Comparison of ENCODE assay signal across 13 cellular contexts in the genomic region with DNA sequence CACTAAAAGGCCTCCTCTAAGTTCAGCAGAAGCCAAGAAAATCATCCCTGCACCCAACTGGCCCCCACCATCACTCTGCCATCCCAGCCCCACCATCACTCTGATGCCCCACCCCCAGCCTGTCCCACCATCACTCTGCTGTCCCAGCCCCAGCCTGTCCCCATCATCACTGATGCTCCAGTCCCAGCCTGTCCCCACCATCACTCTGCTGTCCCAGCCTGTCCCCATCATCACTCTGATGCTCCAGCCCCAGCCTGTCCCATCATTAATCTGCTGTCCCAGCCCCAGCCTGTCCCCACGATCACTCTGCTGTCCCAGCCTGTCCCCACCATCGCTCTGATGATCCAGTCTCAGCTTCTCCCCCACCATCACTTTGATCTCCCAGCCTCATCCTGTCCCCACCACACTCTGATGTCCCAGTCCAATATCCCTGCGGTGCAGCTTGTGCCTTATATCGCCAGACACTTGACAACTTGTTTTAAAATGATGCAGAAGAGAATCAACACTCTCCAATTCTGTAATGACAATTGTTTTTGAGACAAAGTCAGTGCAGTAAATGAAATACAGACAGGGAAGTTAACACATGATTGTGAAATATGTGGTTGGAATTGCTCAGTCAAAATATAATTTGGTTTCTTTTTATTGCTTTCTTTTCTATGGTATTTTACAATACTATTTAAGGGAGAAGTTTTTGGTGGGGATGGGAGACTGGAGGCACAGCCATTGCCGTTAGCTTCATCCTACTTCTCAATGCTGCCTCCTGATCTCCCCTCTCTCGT.
A peak's percentile ranks its signal among the peaks of the same experiment; 100 is the strongest.
DNase-seq lines count a peak whose midpoint lies in the region; ATAC-seq and TF ChIP-seq lines count a peak whose summit lies in the region.
"Had no signal": no experiment of that assay in that cellular context is flagged by ENCODE, and none has a peak within 500 bp of the region (broad histone marks: within the 10 kb centered on the region; RNA-seq: fewer than 3 reads in every experiment).

No MANE protein-coding gene starts in this region.

- no peak for DNase-seq in activated CD8-positive, alpha-beta memory T cell treated with anti-CD3 and anti-CD28 coated beads, Interleukin-2, amount 10 ng/mL, durations not matched to agents 7 days and 5 days
- DNase-seq in activated CD8-positive, alpha-beta memory T cell treated with anti-CD3 and anti-CD28 coated beads, Interleukin-2, amount 50 U/mL, for 4 hours, result no peak
- DNase-seq in PC-9 (no peak), spleen (peak; percentile 67), activated gamma-delta T cell treated with Interleukin-2 at 50 U/mL for 16 hours (no peak), Calu3 (no peak), COR-L47 (lab: John Stamatoyannopoulos, UW) (no peak)
- DNase-seq in effector memory CD8-positive, alpha-beta T cell, result no peak
- DNase-seq: activated CD4-positive, alpha-beta T cell treated with anti-CD3 and anti-CD28 coated beads for 4 hours; foreskin keratinocyte; NCI-H446; SJCRH30 had no signal

- intact Hi-C loops in PC-9 (cut with micrococcal nuclease; ENCODE audit: unreplicated experiment), result no loop called here
- intact Hi-C loops in spleen (cut with DNase I; ENCODE audit: low total_unique reads), result no loop called here
- intact Hi-C loops in Calu3 (cut with micrococcal nuclease; ENCODE audit: unreplicated experiment), result no loop called here

- H3K4me2 ChIP-seq in PC-9, result peak overlapping the region; percentile 3; the same call in 1 of the 2 replicates

- H3K27me3 ChIP-seq in PC-9 (ENCODE audit: insufficient read depth, low read depth) (no peaks in the 10 kb centered on the region), spleen (replicated peaks in 1 of 7) (no peaks in the 10 kb centered on the region)
- H3K27me3 ChIP-seq: foreskin keratinocyte, SJCRH30 had no signal

- peaks cover 17% of the 10 kb centered on the region for H3K4me1 ChIP-seq in PC-9 (replicated peaks; ENCODE audit: insufficient read depth)
- H3K4me1 ChIP-seq in spleen, result peaks cover 0 to 50% (median 14%) of the 10 kb centered on the region in 6 donors
- H3K4me1 ChIP-seq: foreskin keratinocyte, SJCRH30 had no signal

- POLR2A ChIA-PET in PC-9 (lab: Charles Lee; ENCODE audit: unreplicated experiment), result no interaction called here

- peaks cover 42% of the 10 kb centered on the region for H3K4me1 Mint-ChIP-seq in activated CD8-positive, alpha-beta memory T cell treated with anti-CD3 and anti-CD28 coated beads, Interleukin-2, amount 10 ng/mL, durations not matched to agents 7 days and 5 days
- peaks cover 38 to 61% of the 10 kb centered on the region in 2 donors for H3K4me1 Mint-ChIP-seq in effector memory CD8-positive, alpha-beta T cell (ENCODE audit: low read depth in 2 of 2)
- H3K4me1 Mint-ChIP-seq in Calu3 (ENCODE audit: low read depth, unreplicated experiment), result peaks cover 9% of the 10 kb centered on the region

- no peak overlapping the region for H3K4me3 ChIP-seq in PC-9
- H3K4me3 ChIP-seq in spleen, result peak overlapping the region in 1 of 8 donors; percentile 24
- H3K4me3 ChIP-seq: SJCRH30 had no signal

- H3K36me3 ChIP-seq in PC-9 (ENCODE audit: low read depth), result no peaks in the 10 kb centered on the region
- no peaks in the 10 kb centered on the region for H3K36me3 ChIP-seq in spleen
- H3K36me3 ChIP-seq: SJCRH30 had no signal

- WGBS in spleen, 5 donors, result 48 to 79% (median 56%) methylated on average over 6 of the region's 6 CpGs

- H2AFZ ChIP-seq in PC-9, result peak overlapping the region; percentile 10

- TF ChIP-seq POLR2A in spleen (IDR thresholded peaks at IDR 0.05), result no peak

- H3F3A ChIP-seq in PC-9 (ENCODE audit: insufficient read depth, low read depth), result peaks cover 8% of the 10 kb centered on the region; the same call in 1 of the 2 replicates

- ATAC-seq in activated CD8-positive, alpha-beta memory T cell treated with anti-CD3 and anti-CD28 coated beads, Interleukin-2, amount 10 ng/mL, durations not matched to agents 7 days and 5 days, result no peak
- peak; percentile 51 for ATAC-seq in effector memory CD8-positive, alpha-beta T cell (replicated peaks)
- ATAC-seq: foreskin keratinocyte, left lobe of liver had no signal

- peak overlapping the region; percentile 54 for H3K27ac Mint-ChIP-seq in activated CD8-positive, alpha-beta memory T cell treated with anti-CD3 and anti-CD28 coated beads, Interleukin-2, amount 10 ng/mL, durations not matched to agents 7 days and 5 days
- peak overlapping the region; percentile 72 to 83 for H3K27ac Mint-ChIP-seq in effector memory CD8-positive, alpha-beta T cell
- H3K27ac Mint-ChIP-seq in Calu3 (ENCODE audit: unreplicated experiment), result no peak overlapping the region

- H3K4me3 Mint-ChIP-seq in activated CD8-positive, alpha-beta memory T cell treated with anti-CD3 and anti-CD28 coated beads, Interleukin-2, amount 10 ng/mL, durations not matched to agents 7 days and 5 days, result no peak overlapping the region
- H3K4me3 Mint-ChIP-seq in effector memory CD8-positive, alpha-beta T cell, result peak overlapping the region; percentile 9 to 24
- no peak overlapping the region for H3K4me3 Mint-ChIP-seq in Calu3 (ENCODE audit: low read depth, unreplicated experiment)

- H3K27me3 Mint-ChIP-seq in activated CD8-positive, alpha-beta memory T cell treated with anti-CD3 and anti-CD28 coated beads, Interleukin-2, amount 10 ng/mL, durations not matched to agents 7 days and 5 days, result no peaks in the 10 kb centered on the region
- H3K27me3 Mint-ChIP-seq in effector memory CD8-positive, alpha-beta T cell, result no peaks in the 10 kb centered on the region
- H3K27me3 Mint-ChIP-seq in Calu3 (ENCODE audit: unreplicated experiment), result no peaks in the 10 kb centered on the region

- H3K9me2 ChIP-seq in PC-9 (ENCODE audit: insufficient read depth), result no peaks in the 10 kb centered on the region

- H3K27ac ChIP-seq in PC-9 (no peak overlapping the region), spleen (peak overlapping the region in 7 of 8 donors; percentile 29 to 88 (median 72))
- H3K27ac ChIP-seq: foreskin keratinocyte, SJCRH30 had no signal

- no peaks in the 10 kb centered on the region for H4K20me1 ChIP-seq in PC-9 (ENCODE audit: insufficient read depth)

- no peaks in the 10 kb centered on the region for H3K9me3 Mint-ChIP-seq in activated CD8-positive, alpha-beta memory T cell treated with anti-CD3 and anti-CD28 coated beads, Interleukin-2, amount 10 ng/mL, durations not matched to agents 7 days and 5 days (ENCODE audit: low read depth)
- H3K9me3 Mint-ChIP-seq in effector memory CD8-positive, alpha-beta T cell, result no peaks in the 10 kb centered on the region
- H3K9me3 Mint-ChIP-seq in Calu3 (ENCODE audit: low read depth, unreplicated experiment), result no peaks in the 10 kb centered on the region

- BruUV-seq in PC-9 (replicated peaks; lab: Mats Ljungman, UMichigan) (no TSS peak), Calu3 (replicated peaks; lab: Mats Ljungman, UMichigan) (no TSS peak)

- TF ChIP-seq CTCF in PC-9 (conservative IDR thresholded peaks at IDR 0.05) (no peak), spleen (IDR thresholded peaks at IDR 0.05 in 8 of 11, conservative IDR thresholded peaks at IDR 0.05 in 3 of 11) (no peak), Calu3 (IDR thresholded peaks at IDR 0.05; ENCODE audit: unreplicated experiment) (no peak)

- CTCF ChIA-PET in activated CD8-positive, alpha-beta memory T cell treated with anti-CD3 and anti-CD28 coated beads, Interleukin-2, amount 10 ng/mL, durations not matched to agents 7 days and 5 days (lab: Charles Lee), result interaction anchor here (0.9 to 7.0 kb wide), 11 partner anchors 8 to 263 kb away, joined by 3 to 36 read pairs (median 5); a partner anchor contains a TSS
- CTCF ChIA-PET in PC-9 (lab: Charles Lee) (no interaction called here), Calu3 (lab: Charles Lee) (no interaction called here)

- no peaks in the 10 kb centered on the region for H3K9me3 ChIP-seq in PC-9 (ENCODE audit: insufficient read depth, low read depth)
- no peaks in the 10 kb centered on the region for H3K9me3 ChIP-seq in spleen
- H3K9me3 ChIP-seq: SJCRH30 had no signal

- H3K36me3 Mint-ChIP-seq in activated CD8-positive, alpha-beta memory T cell treated with anti-CD3 and anti-CD28 coated beads, Interleukin-2, amount 10 ng/mL, durations not matched to agents 7 days and 5 days, result peaks cover 17% of the 10 kb centered on the region
- peaks cover 9% of the 10 kb centered on the region for H3K36me3 Mint-ChIP-seq in effector memory CD8-positive, alpha-beta T cell (ENCODE audit: insufficient read depth)
- H3K36me3 Mint-ChIP-seq in Calu3 (ENCODE audit: insufficient read depth, unreplicated experiment), result no peaks in the 10 kb centered on the region

- no peaks in the 10 kb centered on the region for H3K79me2 ChIP-seq in PC-9 (ENCODE audit: low read depth)

Comparison
In these comparisons a context has a peak if more than half of its experiments do, and no peak if none do; other contexts are left out.
1. H3K4me3 Mint-ChIP-seq: peak in effector memory CD8-positive, alpha-beta T cell (2 of 2); none in activated CD8-positive, alpha-beta memory T cell treated with anti-CD3 and anti-CD28 coated beads, Interleukin-2, amount 10 ng/mL, durations not matched to agents 7 days and 5 days (single experiment) and Calu3 (single experiment).